ENCODE assay signal across 15 cellular contexts in genomic region chr19:29278716-29279115, GRCh38.
DNase-seq lines count a peak whose midpoint lies in the region; ATAC-seq and TF ChIP-seq lines count a peak whose summit lies in the region.
"Had no signal": no experiment of that assay in that cellular context is flagged by ENCODE, and none has a peak within 500 bp of the region (broad histone marks: within the 10 kb centered on the region; RNA-seq: fewer than 3 reads in every experiment).

No MANE protein-coding gene starts in this region.

- H3K4me3 ChIP-seq in LNCaP clone FGC (ENCODE audit: low read depth, low read length) (no peak overlapping the region), upper lobe of right lung (no peak overlapping the region)

- intact Hi-C loops in cardiac septum (cut with DNase I) (no loop called here), left ventricle myocardium superior (cut with micrococcal nuclease) (no loop called here), upper lobe of right lung (cut with DNase I) (no loop called here)

- DNase-seq in cardiac septum (ENCODE audit: low spot score) = peak; percentile 38
- DNase-seq in left ventricle myocardium superior = no peak
- DNase-seq in LNCaP clone FGC (ENCODE audit: low read depth) = no peak
- no peak for DNase-seq in WTC11 (ENCODE audit: low spot score)
- DNase-seq in upper lobe of right lung = peak; percentile 34
- DNase-seq in NCI-H1092 (lab: John Stamatoyannopoulos, UW) = no peak
- no peak for DNase-seq in DMS79 (lab: John Stamatoyannopoulos, UW)
- DNase-seq: CD8-positive, alpha-beta T cell; COR-L47; DMS153; DND-41; GDM1; H7 had no signal

- POLR2A ChIA-PET in WTC11 (lab: Charles Lee) = interaction anchor here (0.7 to 1.1 kb wide), 2 partner anchors 12 to 328 kb away, joined by 3 read pairs; partner anchors contain the start of gene POP4

- H3K36me3 Mint-ChIP-seq in WTC11 = no peaks in the 10 kb centered on the region
- H3K36me3 Mint-ChIP-seq: CD14-positive monocyte; CD8-positive, alpha-beta T cell had no signal

- no peaks in the 10 kb centered on the region for H3K27me3 Mint-ChIP-seq in WTC11 (ENCODE audit: low read depth)

- no peak overlapping the region for H3K27ac Mint-ChIP-seq in WTC11
- H3K27ac Mint-ChIP-seq: CD14-positive monocyte; CD8-positive, alpha-beta T cell had no signal

- no peak overlapping the region for H3K4me3 Mint-ChIP-seq in WTC11
- H3K4me3 Mint-ChIP-seq: CD14-positive monocyte; CD8-positive, alpha-beta T cell had no signal

- no peak overlapping the region for H3K27ac ChIP-seq in upper lobe of right lung

- ATAC-seq in left ventricle myocardium superior (no peak), WTC11 (peak; percentile 25; the same call in 1 of the 2 replicates), upper lobe of right lung (peak; percentile 41), GM18498 (IDR thresholded peaks at IDR 0.05; ENCODE audit: unreplicated experiment) (no peak)
- ATAC-seq: CD8-positive, alpha-beta T cell had no signal

- H3K27me3 ChIP-seq in upper lobe of right lung = no peaks in the 10 kb centered on the region

- TF ChIP-seq CTCF in LNCaP clone FGC (IDR thresholded peaks at IDR 0.05; ENCODE audit: control insufficient read depth, extremely low read depth, insufficient read depth) (0 out of 2 replicates have a peak, but pooled peaks have one; percentile 15), WTC11 (IDR thresholded peaks at IDR 0.05) (no peak), upper lobe of right lung (IDR thresholded peaks at IDR 0.05) (no peak)

- peaks cover 12% of the 10 kb centered on the region for H3K4me1 Mint-ChIP-seq in WTC11
- H3K4me1 Mint-ChIP-seq: CD14-positive monocyte had no signal

- H3K4me1 ChIP-seq in upper lobe of right lung = no peaks in the 10 kb centered on the region

- H3K36me3 ChIP-seq in upper lobe of right lung = no peaks in the 10 kb centered on the region

- H3K9me3 ChIP-seq in upper lobe of right lung = no peaks in the 10 kb centered on the region

- CTCF ChIA-PET in WTC11 (lab: Charles Lee) = interaction anchor here (1.0 to 2.6 kb wide), 6 partner anchors 10 to 250 kb away, joined by 3 to 12 read pairs (median 6); no protein-coding TSS in a partner anchor

- H3K9me3 Mint-ChIP-seq in WTC11 = peaks cover 8% of the 10 kb centered on the region
- H3K9me3 Mint-ChIP-seq: CD8-positive, alpha-beta T cell had no signal

TF ChIP-seq in WTC11, 78 proteins besides CTCF, POLR2A, EP300 and RAD21 (continues in another document):
- TF ChIP-seq, protein P1, sequence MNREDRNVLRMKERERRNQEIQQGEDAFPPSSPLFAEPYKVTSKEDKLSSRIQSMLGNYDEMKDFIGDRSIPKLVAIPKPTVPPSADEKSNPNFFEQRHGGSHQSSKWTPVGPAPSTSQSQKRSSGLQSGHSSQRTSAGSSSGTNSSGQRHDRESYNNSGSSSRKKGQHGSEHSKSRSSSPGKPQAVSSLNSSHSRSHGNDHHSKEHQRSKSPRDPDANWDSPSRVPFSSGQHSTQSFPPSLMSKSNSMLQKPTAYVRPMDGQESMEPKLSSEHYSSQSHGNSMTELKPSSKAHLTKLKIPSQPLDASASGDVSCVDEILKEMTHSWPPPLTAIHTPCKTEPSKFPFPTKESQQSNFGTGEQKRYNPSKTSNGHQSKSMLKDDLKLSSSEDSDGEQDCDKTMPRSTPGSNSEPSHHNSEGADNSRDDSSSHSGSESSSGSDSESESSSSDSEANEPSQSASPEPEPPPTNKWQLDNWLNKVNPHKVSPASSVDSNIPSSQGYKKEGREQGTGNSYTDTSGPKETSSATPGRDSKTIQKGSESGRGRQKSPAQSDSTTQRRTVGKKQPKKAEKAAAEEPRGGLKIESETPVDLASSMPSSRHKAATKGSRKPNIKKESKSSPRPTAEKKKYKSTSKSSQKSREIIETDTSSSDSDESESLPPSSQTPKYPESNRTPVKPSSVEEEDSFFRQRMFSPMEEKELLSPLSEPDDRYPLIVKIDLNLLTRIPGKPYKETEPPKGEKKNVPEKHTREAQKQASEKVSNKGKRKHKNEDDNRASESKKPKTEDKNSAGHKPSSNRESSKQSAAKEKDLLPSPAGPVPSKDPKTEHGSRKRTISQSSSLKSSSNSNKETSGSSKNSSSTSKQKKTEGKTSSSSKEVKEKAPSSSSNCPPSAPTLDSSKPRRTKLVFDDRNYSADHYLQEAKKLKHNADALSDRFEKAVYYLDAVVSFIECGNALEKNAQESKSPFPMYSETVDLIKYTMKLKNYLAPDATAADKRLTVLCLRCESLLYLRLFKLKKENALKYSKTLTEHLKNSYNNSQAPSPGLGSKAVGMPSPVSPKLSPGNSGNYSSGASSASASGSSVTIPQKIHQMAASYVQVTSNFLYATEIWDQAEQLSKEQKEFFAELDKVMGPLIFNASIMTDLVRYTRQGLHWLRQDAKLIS (CRISPR knock-in tag; IDR thresholded peaks at IDR 0.05; ENCODE audit: borderline replicate concordance) = no peak
- TF ChIP-seq ZNF532 (CRISPR knock-in tag; IDR thresholded peaks at IDR 0.05; ENCODE audit: borderline replicate concordance) (no peak), ZMAT4 (CRISPR knock-in tag; IDR thresholded peaks at IDR 0.05) (no peak), SOX15 (CRISPR knock-in tag; IDR thresholded peaks at IDR 0.05) (no peak), ZNF263 (CRISPR knock-in tag; IDR thresholded peaks at IDR 0.05; ENCODE audit: low read depth) (no peak), KAT7 (CRISPR knock-in tag; IDR thresholded peaks at IDR 0.05; ENCODE audit: borderline replicate concordance) (no peak)
- TF ChIP-seq, protein P2, sequence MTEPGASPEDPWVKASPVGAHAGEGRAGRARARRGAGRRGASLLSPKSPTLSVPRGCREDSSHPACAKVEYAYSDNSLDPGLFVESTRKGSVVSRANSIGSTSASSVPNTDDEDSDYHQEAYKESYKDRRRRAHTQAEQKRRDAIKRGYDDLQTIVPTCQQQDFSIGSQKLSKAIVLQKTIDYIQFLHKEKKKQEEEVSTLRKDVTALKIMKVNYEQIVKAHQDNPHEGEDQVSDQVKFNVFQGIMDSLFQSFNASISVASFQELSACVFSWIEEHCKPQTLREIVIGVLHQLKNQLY (CRISPR knock-in tag; IDR thresholded peaks at IDR 0.05) = no peak
- TF ChIP-seq, protein P3, sequence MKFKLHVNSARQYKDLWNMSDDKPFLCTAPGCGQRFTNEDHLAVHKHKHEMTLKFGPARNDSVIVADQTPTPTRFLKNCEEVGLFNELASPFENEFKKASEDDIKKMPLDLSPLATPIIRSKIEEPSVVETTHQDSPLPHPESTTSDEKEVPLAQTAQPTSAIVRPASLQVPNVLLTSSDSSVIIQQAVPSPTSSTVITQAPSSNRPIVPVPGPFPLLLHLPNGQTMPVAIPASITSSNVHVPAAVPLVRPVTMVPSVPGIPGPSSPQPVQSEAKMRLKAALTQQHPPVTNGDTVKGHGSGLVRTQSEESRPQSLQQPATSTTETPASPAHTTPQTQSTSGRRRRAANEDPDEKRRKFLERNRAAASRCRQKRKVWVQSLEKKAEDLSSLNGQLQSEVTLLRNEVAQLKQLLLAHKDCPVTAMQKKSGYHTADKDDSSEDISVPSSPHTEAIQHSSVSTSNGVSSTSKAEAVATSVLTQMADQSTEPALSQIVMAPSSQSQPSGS (CRISPR knock-in tag; IDR thresholded peaks at IDR 0.05; ENCODE audit: borderline replicate concordance, low read depth) = no peak

Comparison
In these comparisons a context has a peak if more than half of its experiments do, and no peak if none do; other contexts are left out.
1. DNase-seq: peak in cardiac septum (single experiment) and upper lobe of right lung (single experiment); none in left ventricle myocardium superior (single experiment), LNCaP clone FGC (single experiment), WTC11 (single experiment), NCI-H1092 (single experiment) and DMS79 (single experiment).
2. ATAC-seq: peak in WTC11 (single experiment) and upper lobe of right lung (single experiment); none in left ventricle myocardium superior (single experiment) and GM18498 (single experiment).